1 cellular context compared by ENCODE assay signal in genomic region chr9:13263511-13263910, GRCh38.
TF ChIP-seq lines count a peak whose summit lies in the region.

No MANE protein-coding gene starts in this region.

TF ChIP-seq in HepG2, 621 proteins besides CTCF, POLR2A, EP300 and RAD21 (continued from another document):
- TF ChIP-seq, protein P1, sequence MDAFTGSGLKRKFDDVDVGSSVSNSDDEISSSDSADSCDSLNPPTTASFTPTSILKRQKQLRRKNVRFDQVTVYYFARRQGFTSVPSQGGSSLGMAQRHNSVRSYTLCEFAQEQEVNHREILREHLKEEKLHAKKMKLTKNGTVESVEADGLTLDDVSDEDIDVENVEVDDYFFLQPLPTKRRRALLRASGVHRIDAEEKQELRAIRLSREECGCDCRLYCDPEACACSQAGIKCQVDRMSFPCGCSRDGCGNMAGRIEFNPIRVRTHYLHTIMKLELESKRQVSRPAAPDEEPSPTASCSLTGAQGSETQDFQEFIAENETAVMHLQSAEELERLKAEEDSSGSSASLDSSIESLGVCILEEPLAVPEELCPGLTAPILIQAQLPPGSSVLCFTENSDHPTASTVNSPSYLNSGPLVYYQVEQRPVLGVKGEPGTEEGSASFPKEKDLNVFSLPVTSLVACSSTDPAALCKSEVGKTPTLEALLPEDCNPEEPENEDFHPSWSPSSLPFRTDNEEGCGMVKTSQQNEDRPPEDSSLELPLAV (CRISPR knock-in tag; conservative IDR thresholded peaks at IDR 0.05; ENCODE audit: low read depth): no peak
- TF ChIP-seq RNF219 (CRISPR knock-in tag; IDR thresholded peaks at IDR 0.05) (no peak), ZNF276 (CRISPR knock-in tag; IDR thresholded peaks at IDR 0.05; ENCODE audit: low read depth) (no peak), ZFP36 (IDR thresholded peaks at IDR 0.05; ENCODE audit: borderline replicate concordance, low read depth, low read length, partially characterized antibody) (no peak), DMTF1 (CRISPR knock-in tag; IDR thresholded peaks at IDR 0.05) (no peak), PRDM4 (CRISPR knock-in tag; IDR thresholded peaks at IDR 0.05; ENCODE audit: borderline replicate concordance) (no peak), ZNF788 (CRISPR knock-in tag; IDR thresholded peaks at IDR 0.05; ENCODE audit: borderline replicate concordance) (no peak), TAF1 (CRISPR knock-in tag; IDR thresholded peaks at IDR 0.05) (no peak), ZNF672 (CRISPR knock-in tag; IDR thresholded peaks at IDR 0.05) (no peak), HBP1 (CRISPR knock-in tag; IDR thresholded peaks at IDR 0.05; ENCODE audit: low read depth) (no peak), ZNF224 (CRISPR knock-in tag; IDR thresholded peaks at IDR 0.05) (no peak), U2AF1 (optimal IDR thresholded peaks at IDR 0.05; ENCODE audit: low read depth, low read length) (no peak), RFX1 (IDR thresholded peaks at IDR 0.05) (no peak)
